In genomic region chr4:7804759-7805385, GRCh38 we compare ENCODE assay signal across 11 cellular contexts.
A peak's percentile ranks its signal among the peaks of the same experiment; 100 is the strongest.
DNase-seq lines count a peak whose midpoint lies in the region; ATAC-seq and TF ChIP-seq lines count a peak whose summit lies in the region.
"Had no signal": no experiment of that assay in that cellular context is flagged by ENCODE, and none has a peak within 500 bp of the region (broad histone marks: within the 10 kb centered on the region; RNA-seq: fewer than 3 reads in every experiment).

No MANE protein-coding gene starts in this region.

- H2AK5ac ChIP-seq in mesenchymal stem cell (ENCODE audit: low read length, severe bottlenecking), result peak overlapping the region; percentile 80

- H4K8ac ChIP-seq in mesenchymal stem cell (ENCODE audit: low read length), result peak overlapping the region; percentile 35

- TF ChIP-seq CTCF in GM23338 (conservative IDR thresholded peaks at IDR 0.05; ENCODE audit: low read depth in 2 of 2) (no peak), body of pancreas (IDR thresholded peaks at IDR 0.05) (no peak), stomach (IDR thresholded peaks at IDR 0.05) (no peak), testis (IDR thresholded peaks at IDR 0.05) (no peak)

- H4K91ac ChIP-seq in mesenchymal stem cell (ENCODE audit: low read length), result peak overlapping the region; percentile 54

- intact Hi-C loops in body of pancreas (cut with DNase I), result loop anchor here (5.0 kb wide), 1 partner anchor 177 kb away; no protein-coding TSS in a partner anchor
- intact Hi-C loops in stomach (cut with DNase I; ENCODE audit: low total_unique reads), result loop anchor here (5.0 kb wide), 2 partner anchors 38 to 182 kb away; no protein-coding TSS in a partner anchor
- intact Hi-C loops in testis (cut with DNase I; ENCODE audit: low total_unique reads), result loop anchor here (5.0 kb wide), 1 partner anchor 192 kb away; no protein-coding TSS in a partner anchor

- no peak for TF ChIP-seq POLR2A in body of pancreas (IDR thresholded peaks at IDR 0.05)
- no peak for TF ChIP-seq POLR2A in stomach (IDR thresholded peaks at IDR 0.05)
- no peak for TF ChIP-seq POLR2A in testis (IDR thresholded peaks at IDR 0.05)

- no peak overlapping the region for H3K9ac ChIP-seq in mesenchymal stem cell (ENCODE audit: low read length)

- peaks cover 57% of the 10 kb centered on the region for H3K4me1 Mint-ChIP-seq in GM23338
- H3K4me1 Mint-ChIP-seq: IgD-negative memory B cell had no signal

- no peaks in the 10 kb centered on the region for H3K9me2 ChIP-seq in GM23338 (ENCODE audit: insufficient read depth)

- H2BK5ac ChIP-seq in mesenchymal stem cell (ENCODE audit: low read depth, low read length, poor library complexity, severe bottlenecking), result peak overlapping the region; percentile 39

- H3K36me3 ChIP-seq in GM23338 (ENCODE audit: insufficient read depth) (no peaks in the 10 kb centered on the region), body of pancreas (replicated peaks in 1 of 2; ENCODE audit: insufficient read depth in 1 of 2, low read depth in 2 of 2) (no peaks in the 10 kb centered on the region), mesenchymal stem cell (ENCODE audit: control insufficient read depth in 1 of 2, insufficient read depth in 2 of 2, low read depth in 1 of 2, low read length in 2 of 2) (peaks cover 42 to 64% of the 10 kb centered on the region in 2 experiments), stomach (peaks cover 10 to 24% (median 13%) of the 10 kb centered on the region in 4 donors), testis (ENCODE audit: low read depth, missing control alignments) (no peaks in the 10 kb centered on the region)

- H3K79me1 ChIP-seq in mesenchymal stem cell (replicated peaks; ENCODE audit: low read length, poor library complexity, severe bottlenecking), result peaks cover 28% of the 10 kb centered on the region

- peaks cover 5% of the 10 kb centered on the region for H3K27me3 Mint-ChIP-seq in GM23338 (ENCODE audit: insufficient read depth, low read depth, poor library complexity)

- H3K27ac ChIP-seq in GM23338 (ENCODE audit: low read depth) (peak overlapping the region; percentile 95), body of pancreas (peak overlapping the region in 3 of 4 donors; percentile 21 to 82 (median 79)), mesenchymal stem cell (ENCODE audit: low read length, poor library complexity, severe bottlenecking) (peak overlapping the region; percentile 75), stomach (peak overlapping the region in 4 of 5 donors; percentile 82 to 87 (median 87)), testis (no peak overlapping the region)
- H3K27ac ChIP-seq: skin epidermis had no signal

- H3K4me1 ChIP-seq in GM23338 (ENCODE audit: insufficient read depth) (peaks cover 25% of the 10 kb centered on the region), body of pancreas (peaks cover 37% of the 10 kb centered on the region), mesenchymal stem cell (ENCODE audit: control insufficient read depth, insufficient read depth, low read depth, low read length) (peaks cover 29% of the 10 kb centered on the region), stomach (peaks cover 33 to 63% (median 45%) of the 10 kb centered on the region in 4 donors), testis (peaks cover 14% of the 10 kb centered on the region)

- ATAC-seq in GM23338 (no peak), body of pancreas (no peak), GM18870 (IDR thresholded peaks at IDR 0.05; ENCODE audit: unreplicated experiment) (no peak)

- H2AFZ ChIP-seq in GM23338, result no peak overlapping the region
- H2AFZ ChIP-seq in mesenchymal stem cell (ENCODE audit: low read depth, low read length), result no peak overlapping the region

- H4K20me1 ChIP-seq in GM23338 (replicated peaks; ENCODE audit: insufficient read depth), result peaks cover 4% of the 10 kb centered on the region; the same call in 1 of the 2 replicates

- WGBS in body of pancreas, 2 donors, result 82 to 88% methylated on average over 15 of the region's 15 CpGs
- WGBS in mesenchymal stem cell, result 92% methylated on average over 13 of the region's 15 CpGs
- 69 to 84% (median 76%) methylated on average over 15 of the region's 15 CpGs for WGBS in stomach, 5 donors
- 86% methylated on average over 15 of the region's 15 CpGs for WGBS in testis, 2 donors

- 0 out of 2 replicates have a peak overlapping the region, but pooled peaks have one; percentile 65 for H3K4me2 ChIP-seq in GM23338
- H3K4me2 ChIP-seq in mesenchymal stem cell (ENCODE audit: low read length, poor library complexity, severe bottlenecking), result no peak overlapping the region

- H3K23ac ChIP-seq in mesenchymal stem cell (ENCODE audit: low read length in 2 of 2), result no peak overlapping the region

- no peaks in the 10 kb centered on the region for H3K79me2 ChIP-seq in GM23338 (replicated peaks; ENCODE audit: insufficient read depth)

- peak overlapping the region; percentile 10; the same call in 1 of the 2 replicates for H3K27ac Mint-ChIP-seq in GM23338

- no peaks in the 10 kb centered on the region for H3K9me3 ChIP-seq in body of pancreas
- peaks cover 12% of the 10 kb centered on the region for H3K9me3 ChIP-seq in mesenchymal stem cell (ENCODE audit: control insufficient read depth, low read length)
- no peaks in the 10 kb centered on the region for H3K9me3 ChIP-seq in stomach
- no peaks in the 10 kb centered on the region for H3K9me3 ChIP-seq in testis

- H2BK120ac ChIP-seq in mesenchymal stem cell (ENCODE audit: low read depth, low read length), result peak overlapping the region; percentile 23

- H3K4me3 ChIP-seq in GM23338, result no peak overlapping the region
- no peak overlapping the region for H3K4me3 ChIP-seq in body of pancreas
- no peak overlapping the region for H3K4me3 ChIP-seq in mesenchymal stem cell (ENCODE audit: insufficient read depth in 1 of 2, low read depth in 1 of 2, low read length in 2 of 2)
- no peak overlapping the region for H3K4me3 ChIP-seq in stomach
- H3K4me3 ChIP-seq in testis, result no peak overlapping the region
- H3K4me3 ChIP-seq: skin epidermis had no signal

- H3K4me3 Mint-ChIP-seq in GM23338, result no peak overlapping the region
- H3K4me3 Mint-ChIP-seq: IgD-negative memory B cell had no signal

- no peak for DNase-seq in GM23338 (ENCODE audit: low spot score)
- no peak for DNase-seq in body of pancreas
- DNase-seq in mesenchymal stem cell, result no peak
- no peak for DNase-seq in stomach
- DNase-seq in HuH-7 (ENCODE audit: low spot score), result no peak
- DNase-seq in testis, result no peak
- DNase-seq in stimulated activated CD4-positive, alpha-beta T cell treated with anti-CD3 and anti-CD28 coated beads, Interleukin-1b, Interleukin-23, amount 100 ng/mL, for 48 hours, result no peak
- DNase-seq: SIG-M5 had no signal

- H3K4ac ChIP-seq in mesenchymal stem cell (ENCODE audit: low read depth in 1 of 2, low read length in 2 of 2), result peak overlapping the region in 1 of 2 experiments; percentile 50

- H3K27me3 ChIP-seq in GM23338 (ENCODE audit: insufficient read depth) (no peaks in the 10 kb centered on the region), body of pancreas (no peaks in the 10 kb centered on the region), mesenchymal stem cell (ENCODE audit: control insufficient read depth in 1 of 2, insufficient read depth in 1 of 2, low read length in 2 of 2) (no peaks in the 10 kb centered on the region), stomach (no peaks in the 10 kb centered on the region), testis (no peaks in the 10 kb centered on the region)

- peaks cover 7% of the 10 kb centered on the region; the same call in 1 of the 2 replicates for H3F3A ChIP-seq in GM23338 (replicated peaks; ENCODE audit: low read depth)

- no peaks in the 10 kb centered on the region; the same call in 2 of the 3 replicates for H3K9me3 Mint-ChIP-seq in GM23338
- H3K9me3 Mint-ChIP-seq: IgD-negative memory B cell had no signal

- TF ChIP-seq EP300 in stomach (IDR thresholded peaks at IDR 0.05), result no peak

- H3K14ac ChIP-seq in mesenchymal stem cell (ENCODE audit: low read length in 2 of 2), result no peak overlapping the region

- H3K36me3 Mint-ChIP-seq in GM23338 (ENCODE audit: low read depth), result peaks cover 25% of the 10 kb centered on the region

- H2BK15ac ChIP-seq in mesenchymal stem cell (ENCODE audit: low read depth, poor library complexity, severe bottlenecking), result peak overlapping the region; percentile 7

- peak overlapping the region in 1 of 2 experiments; percentile 74 for H3K18ac ChIP-seq in mesenchymal stem cell (ENCODE audit: low read depth in 1 of 2, low read length in 2 of 2)

- H2BK12ac ChIP-seq in mesenchymal stem cell (ENCODE audit: low read length in 2 of 2), result no peak overlapping the region

TF ChIP-seq in GM23338, 12 proteins besides CTCF, POLR2A, EP300 and RAD21 (continues in another document):
- no peak for TF ChIP-seq POLR2AphosphoS5 (IDR thresholded peaks at IDR 0.05; ENCODE audit: low read depth)
- no peak for TF ChIP-seq ZNF331 (CRISPR knock-in tag; IDR thresholded peaks at IDR 0.05; ENCODE audit: low read depth)

Comparison
In these comparisons a context has a peak if more than half of its experiments do, and no peak if none do; other contexts are left out.
1. H3K27ac ChIP-seq: peak in GM23338 (single experiment), body of pancreas (3 of 4), mesenchymal stem cell (single experiment) and stomach (4 of 5); none in testis (0 of 2).